ENCODE assay signal across 1 cellular context in the genomic region with DNA sequence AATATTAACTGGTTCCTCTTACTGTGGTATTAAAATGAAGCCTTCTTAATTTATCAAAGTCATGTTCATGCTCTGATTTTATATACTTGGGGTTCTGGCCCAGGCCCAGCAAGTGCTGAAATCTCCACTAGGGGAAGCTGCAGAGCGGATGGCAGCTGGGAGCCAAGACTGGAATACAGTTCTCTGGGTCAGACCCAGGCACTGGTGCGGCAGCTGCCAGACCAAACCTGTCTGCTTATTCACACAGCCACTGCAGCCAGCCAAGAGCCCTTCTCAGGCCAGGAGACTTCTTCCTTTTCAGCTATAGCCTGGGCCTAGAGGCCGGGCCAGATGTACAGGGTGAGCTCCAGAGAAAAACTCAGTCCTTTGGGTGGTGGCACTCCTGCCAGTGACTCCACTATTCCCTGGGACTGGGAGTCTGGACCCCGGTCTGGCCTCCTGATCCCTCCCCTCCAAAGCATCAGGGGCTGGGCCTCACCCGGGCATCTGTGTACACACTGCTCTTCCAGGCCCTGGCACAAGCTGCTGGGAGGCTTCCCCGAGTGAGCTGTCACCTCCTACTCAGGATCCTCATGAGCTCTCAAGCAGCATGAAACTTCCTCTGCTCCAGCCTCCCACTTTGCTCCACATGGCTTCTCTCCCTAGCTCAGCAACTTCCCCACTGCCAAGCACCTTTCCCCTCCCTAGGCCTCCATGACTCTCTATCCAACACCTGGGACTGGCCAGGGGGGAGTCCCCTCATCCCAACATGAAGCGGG.
TF ChIP-seq lines count a peak whose summit lies in the region.

No MANE protein-coding gene starts in this region.

TF ChIP-seq in GM23338, 12 proteins besides CTCF, POLR2A, EP300 and RAD21:
- TF ChIP-seq JUNB (IDR thresholded peaks at IDR 0.05; ENCODE audit: unreplicated experiment) (no peak), EZH2 (IDR thresholded peaks at IDR 0.05; ENCODE audit: low read depth, unreplicated experiment) (no peak), NANOG (IDR thresholded peaks at IDR 0.05; ENCODE audit: borderline replicate concordance) (no peak), ZNF331 (CRISPR knock-in tag; IDR thresholded peaks at IDR 0.05; ENCODE audit: low read depth) (no peak), EZH2phosphoT487 (IDR thresholded peaks at IDR 0.05; ENCODE audit: unreplicated experiment) (no peak), CREB1 (CRISPR knock-in tag; IDR thresholded peaks at IDR 0.05; ENCODE audit: low read depth) (no peak), POLR2AphosphoS5 (IDR thresholded peaks at IDR 0.05; ENCODE audit: low read depth) (no peak), STAT1 (IDR thresholded peaks at IDR 0.05; ENCODE audit: unreplicated experiment) (no peak)
- TF ChIP-seq, protein P1, sequence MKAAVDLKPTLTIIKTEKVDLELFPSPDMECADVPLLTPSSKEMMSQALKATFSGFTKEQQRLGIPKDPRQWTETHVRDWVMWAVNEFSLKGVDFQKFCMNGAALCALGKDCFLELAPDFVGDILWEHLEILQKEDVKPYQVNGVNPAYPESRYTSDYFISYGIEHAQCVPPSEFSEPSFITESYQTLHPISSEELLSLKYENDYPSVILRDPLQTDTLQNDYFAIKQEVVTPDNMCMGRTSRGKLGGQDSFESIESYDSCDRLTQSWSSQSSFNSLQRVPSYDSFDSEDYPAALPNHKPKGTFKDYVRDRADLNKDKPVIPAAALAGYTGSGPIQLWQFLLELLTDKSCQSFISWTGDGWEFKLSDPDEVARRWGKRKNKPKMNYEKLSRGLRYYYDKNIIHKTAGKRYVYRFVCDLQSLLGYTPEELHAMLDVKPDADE (IDR thresholded peaks at IDR 0.05): no peak
